ENCODE assay signal across 1 cellular context in genomic region chr1:42950146-42950480, GRCh38.
TF ChIP-seq lines count a peak whose summit lies in the region.

No MANE protein-coding gene starts in this region.

TF ChIP-seq in GM12878, 131 proteins besides CTCF, POLR2A, EP300 and RAD21 (continued from another document):
- TF ChIP-seq ZBTB40 (IDR thresholded peaks at IDR 0.05; ENCODE audit: borderline replicate concordance): peak; percentile 82
TF ChIP-seq in GM12878: peak in this region for 1.
